8 cellular contexts compared by ENCODE assay signal in genomic region chr15:51622269-51623180, GRCh38. TPM values are rescaled to one million over a fixed set of nuclear protein-coding genes. Genes with fewer than 3 reads are reported as not detected.
DNase-seq lines count a peak whose midpoint lies in the region; ATAC-seq and TF ChIP-seq lines count a peak whose summit lies in the region.

A gene with protein sequence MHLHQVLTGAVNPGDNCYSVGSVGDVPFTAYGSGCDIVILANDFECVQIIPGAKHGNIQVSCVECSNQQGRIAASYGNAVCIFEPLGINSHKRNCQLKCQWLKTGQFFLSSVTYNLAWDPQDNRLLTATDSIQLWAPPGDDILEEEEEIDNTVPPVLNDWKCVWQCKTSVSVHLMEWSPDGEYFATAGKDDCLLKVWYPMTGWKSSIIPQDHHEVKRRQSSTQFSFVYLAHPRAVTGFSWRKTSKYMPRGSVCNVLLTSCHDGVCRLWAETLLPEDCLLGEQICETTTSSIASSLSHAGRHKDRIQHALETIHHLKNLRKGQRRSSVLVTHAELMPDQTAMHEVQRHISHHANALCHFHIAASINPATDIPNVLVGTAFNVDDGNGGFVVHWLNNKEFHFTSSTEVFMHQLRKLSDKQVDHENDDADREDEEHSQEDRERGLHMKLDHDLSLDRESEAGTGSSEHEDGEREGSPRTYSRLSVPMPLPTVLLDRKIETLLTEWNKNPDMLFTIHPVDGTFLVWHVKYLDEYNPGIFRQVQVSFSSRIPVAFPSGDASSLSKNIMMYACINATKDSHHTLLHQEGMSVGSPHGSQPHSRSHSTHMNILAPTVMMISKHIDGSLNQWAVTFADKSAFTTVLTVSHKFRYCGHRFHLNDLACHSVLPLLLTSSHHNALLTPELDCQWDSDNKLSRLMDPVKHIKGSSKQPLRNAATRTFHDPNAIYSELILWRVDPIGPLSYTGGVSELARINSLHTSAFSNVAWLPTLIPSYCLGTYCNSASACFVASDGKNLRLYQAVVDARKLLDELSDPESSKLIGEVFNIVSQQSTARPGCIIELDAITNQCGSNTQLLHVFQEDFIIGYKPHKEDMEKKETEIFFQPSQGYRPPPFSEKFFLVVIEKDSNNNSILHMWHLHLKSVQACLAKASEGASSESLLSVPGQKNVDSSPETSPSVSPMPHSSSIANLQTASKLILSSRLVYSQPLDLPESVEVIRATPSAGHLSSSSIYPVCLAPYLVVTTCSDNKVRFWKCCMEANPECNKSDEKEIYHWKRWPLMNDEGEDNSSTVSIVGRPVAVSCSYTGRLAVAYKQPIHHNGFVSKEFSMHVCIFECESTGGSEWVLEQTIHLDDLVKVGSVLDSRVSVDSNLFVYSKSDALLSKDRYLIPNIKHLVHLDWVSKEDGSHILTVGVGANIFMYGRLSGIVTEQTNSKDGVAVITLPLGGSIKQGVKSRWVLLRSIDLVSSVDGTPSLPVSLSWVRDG (N-terminal part only) (minus strand): TSS chr15:51622771. CDS start chr15:51622545, 226 bp downstream.

- DNase-seq in GDM1 (lab: John Stamatoyannopoulos, UW), result peak; percentile 81
- DNase-seq in HEK293T (ENCODE audit: extremely low spot score), result peak; percentile 80
- peak; percentile 70 for DNase-seq in NCI-H1105 (lab: John Stamatoyannopoulos, UW)
- peak; percentile 20 to 79 (median 45) for DNase-seq in T-helper 1 cell
- peak; percentile 58 to 93 (median 84) for DNase-seq in anterior cingulate cortex (lab: John Stamatoyannopoulos, UW)
- DNase-seq in left ventricle myocardium superior, result peak; percentile 92
- DNase-seq in prostate gland (ENCODE audit: low spot score), result peak; percentile 62
- DNase-seq in ureter (ENCODE audit: low spot score), result peak; percentile 79

- peak within 1 kb of the TSS; percentile 70 to 73 for H3K4me3 ChIP-seq in prostate gland

- H3K27me3 ChIP-seq in prostate gland (replicated peaks; ENCODE audit: insufficient read depth), result no peaks in the 10 kb centered on the region

- intact Hi-C loops in left ventricle myocardium superior (cut with micrococcal nuclease) (no loop called here), prostate gland (cut with DNase I) (no loop called here)

- H3K9me3 ChIP-seq in prostate gland, result no peaks in the 10 kb centered on the region

- TF ChIP-seq POLR2A in prostate gland (IDR thresholded peaks at IDR 0.05), result no peak

- POLR2A ChIA-PET in HEK293T (lab: Yijun Ruan, JAX), result interaction anchor here (0.6 to 1.2 kb wide), 5 partner anchors 13 to 261 kb away, joined by 3 read pairs; no protein-coding TSS in a partner anchor

- 1% methylated on average over 76 of the region's 96 CpGs for WGBS in prostate gland

- H3K4me1 ChIP-seq in prostate gland (replicated peaks), result no peaks in the 10 kb centered on the region

- CTCF ChIA-PET in HEK293T (lab: Yijun Ruan, JAX), result no interaction called here

- H3K36me3 ChIP-seq in prostate gland, result no peaks in the 10 kb centered on the region

- peak within 1 kb of the TSS; percentile 75 to 79 for H3K27ac ChIP-seq in prostate gland

- ATAC-seq in left ventricle myocardium superior, result peak; percentile 90

- no peak for TF ChIP-seq CTCF in prostate gland (IDR thresholded peaks at IDR 0.05)

TF ChIP-seq in HEK293T, 16 proteins besides CTCF, POLR2A, EP300 and RAD21:
- no peak for TF ChIP-seq FOXK2 (IDR thresholded peaks at IDR 0.05)
- peak; percentile 19; the same call in 1 of the 2 replicates for TF ChIP-seq L3MBTL2 (conservative IDR thresholded peaks at IDR 0.05)

RNA-seq across cellular contexts. Expression of the gene that starts here (rescaled TPM):
- total RNA-seq in left ventricle myocardium superior (8.7 TPM), prostate gland (10 to 100 TPM; 12.2 to 35.3 TPM), ureter (43.5 TPM)

Comparison
In these comparisons a context has a peak if more than half of its experiments do, and no peak if none do; other contexts are left out.
1. Peak in every context shown above with its lines: DNase-seq, ATAC-seq, H3K4me3 ChIP-seq and H3K27ac ChIP-seq.